ENCODE assay signal across 31 cellular contexts in genomic region chr13:102678339-102679122, GRCh38. TPM values are rescaled to one million over a fixed set of nuclear protein-coding genes. Genes with fewer than 3 reads are reported as not detected.
DNase-seq lines count a peak whose midpoint lies in the region; ATAC-seq and TF ChIP-seq lines count a peak whose summit lies in the region.
"Had no signal": no experiment of that assay in that cellular context is flagged by ENCODE, and none has a peak within 500 bp of the region (broad histone marks: within the 10 kb centered on the region; RNA-seq: fewer than 3 reads in every experiment).

No MANE protein-coding gene starts in this region.

- no peaks in the 10 kb centered on the region for H3K27me3 ChIP-seq in Panc1 (ENCODE audit: control insufficient read depth, insufficient read depth, low read length)
- H3K27me3 ChIP-seq: cardiac muscle cell, colonic mucosa, tibial nerve had no signal

- BruUV-seq in Panc1 (replicated peaks; lab: Mats Ljungman, UMichigan) = TSS peak; percentile 41

- no peak overlapping the region for H3K27ac ChIP-seq in Panc1 (ENCODE audit: low read length)
- H3K27ac ChIP-seq: cardiac muscle cell, colonic mucosa, lower lobe of right lung, tibial nerve had no signal

- DNase-seq in NCI-H1417 (lab: John Stamatoyannopoulos, UW) = peak in 2 of 3 experiments; percentile 59 to 70
- no peak for DNase-seq in NCI-H1417 treated with DMSO at 0.1 percent for 48 hours (lab: John Stamatoyannopoulos, UW)
- DNase-seq in NCI-H1105 treated with DMSO at 0.1 percent for 48 hours (lab: John Stamatoyannopoulos, UW) = peak; percentile 16
- DNase-seq in Panc1 (ENCODE audit: low read depth, low spot score) = no peak
- peak; percentile 55 for DNase-seq in renal cortical epithelial cell (ENCODE audit: low read depth)
- DNase-seq in NCI-H2081 treated with DMSO at 0.1 percent for 48 hours (lab: John Stamatoyannopoulos, UW) = no peak
- no peak for DNase-seq in iPS-NIHi11 (ENCODE audit: low spot score)
- no peak for DNase-seq in AML-193 (lab: John Stamatoyannopoulos, UW)
- DNase-seq: activated CD4-positive, alpha-beta T cell treated with anti-CD3 and anti-CD28 coated beads for 36 hours; activated CD8-positive, alpha-beta T cell treated with anti-CD3 and anti-CD28 coated beads, Interleukin-2, amount 10 ng/mL, durations not matched to agents 7 days and 5 days; anterior cingulate cortex; CD4-positive, alpha-beta memory T cell; colonic mucosa; effector CD8-positive, alpha-beta T cell; kidney; lower lobe of right lung; NCI-H2029; NCI-H510A treated with DMSO at 0.1 percent for 48 hours; SK-N-SH; stimulated activated naive CD8-positive, alpha-beta T cell treated with anti-CD3 and anti-CD28 coated beads, Interleukin-15, amount 100 ng/mL, for 72 hours; T-helper 17 cell had no signal

- POLR2A ChIA-PET in Panc1 (lab: Charles Lee) = interaction anchor here (0.6 kb wide), 1 partner anchor 78 kb away, joined by 5 read pairs; no protein-coding TSS in a partner anchor

- no peaks in the 10 kb centered on the region for H3K4me1 ChIP-seq in Panc1 (ENCODE audit: control insufficient read depth, insufficient read depth, low read length)
- H3K4me1 ChIP-seq: colonic mucosa, lower lobe of right lung, tibial nerve had no signal

- in situ Hi-C loops in Panc1 (cut with HindIII; ENCODE audit: low pct_unique_long_range_greater_than_20kb, low sequenced_read_pairs) = no loop called here

- ATAC-seq in Panc1 = no peak
- ATAC-seq: activated CD4-positive, alpha-beta T cell treated with anti-CD3 and anti-CD28 coated beads for 36 hours; activated CD8-positive, alpha-beta T cell treated with anti-CD3 and anti-CD28 coated beads, Interleukin-2, amount 10 ng/mL, durations not matched to agents 7 days and 5 days; HCT116; natural killer cell treated with Interleukin-12 subunit alpha and Interleukin-12 subunit beta and Interleukin-15 and Interleukin-18, amount 100 ng/mL, for 72 hours; stimulated activated naive CD8-positive, alpha-beta T cell treated with anti-CD3 and anti-CD28 coated beads, Interleukin-15, amount 100 ng/mL, for 72 hours; T-helper 17 cell had no signal

- H3K36me3 ChIP-seq in Panc1 (ENCODE audit: control insufficient read depth, insufficient read depth, low read length) = no peaks in the 10 kb centered on the region; the same call in 1 of the 2 replicates

- no peak for TF ChIP-seq CTCF in Panc1 (IDR thresholded peaks at IDR 0.05)

- H3K4me3 ChIP-seq in Panc1 (ENCODE audit: low read depth in 2 of 2, low read length in 2 of 2) = no peak overlapping the region
- H3K4me3 ChIP-seq: cardiac muscle cell, colonic mucosa, lower lobe of right lung, mucosa of descending colon, tibial nerve had no signal

- CTCF ChIA-PET in Panc1 (lab: Charles Lee) = no interaction called here

- intact Hi-C loops in Panc1 (cut with micrococcal nuclease; ENCODE audit: unreplicated experiment) = no loop called here

- no peaks in the 10 kb centered on the region for H3K9me3 ChIP-seq in Panc1 (ENCODE audit: control insufficient read depth, insufficient read depth, low read depth, low read length)
- H3K9me3 ChIP-seq: colonic mucosa, lower lobe of right lung, mucosa of descending colon, SK-N-SH had no signal

RNA-seq across cellular contexts. Expression of gene METTL21C, which starts 16.3 kb away (rescaled TPM):
- total RNA-seq in Panc1 (2021; ENCODE audit: unreplicated experiment) = not detected
- not detected for polyA plus RNA-seq in Panc1 (2012; ENCODE audit: insufficient read length)
- total RNA-seq in renal cortical epithelial cell = not detected in 2 replicates
- total RNA-seq: activated CD4-positive, alpha-beta T cell treated with anti-CD3 and anti-CD28 coated beads for 36 hours; activated CD8-positive, alpha-beta T cell treated with anti-CD3 and anti-CD28 coated beads, Interleukin-2, amount 10 ng/mL, durations not matched to agents 7 days and 5 days; cardiac muscle cell; CD4-positive, alpha-beta memory T cell; colonic mucosa; epithelial cell of proximal tubule; HT-29; kidney; lower lobe of right lung; MCF 10A; mucosa of descending colon; natural killer cell treated with Interleukin-12 subunit alpha and Interleukin-12 subunit beta and Interleukin-15 and Interleukin-18, amount 100 ng/mL, for 72 hours; osteoblast; T-helper 17 cell; tibial nerve had no signal
- polyA plus RNA-seq: cardiac muscle cell; CD4-positive, alpha-beta memory T cell; SK-N-SH; small intestine had no signal

Comparison
In these comparisons a context has a peak if more than half of its experiments do, and no peak if none do; other contexts are left out.
1. DNase-seq: peak in NCI-H1417 (2 of 3), NCI-H1105 treated with DMSO at 0.1 percent for 48 hours (single experiment) and renal cortical epithelial cell (single experiment); none in NCI-H1417 treated with DMSO at 0.1 percent for 48 hours (single experiment), Panc1 (single experiment), NCI-H2081 treated with DMSO at 0.1 percent for 48 hours (single experiment), iPS-NIHi11 (single experiment) and AML-193 (0 of 2).